ENCODE assay signal across 20 cellular contexts in genomic region chr1:118989878-118990378, GRCh38. TPM values are rescaled to one million over a fixed set of nuclear protein-coding genes. Genes with fewer than 3 reads are reported as not detected.
DNase-seq lines count a peak whose midpoint lies in the region; TF ChIP-seq lines count a peak whose summit lies in the region.
"Had no signal": no experiment of that assay in that cellular context is flagged by ENCODE, and none has a peak within 500 bp of the region (broad histone marks: within the 10 kb centered on the region; RNA-seq: fewer than 3 reads in every experiment).

No MANE protein-coding gene starts in this region.

- H3K27me3 ChIP-seq in mesenchymal stem cell (ENCODE audit: control insufficient read depth in 1 of 2, insufficient read depth in 1 of 2, low read length in 2 of 2) (no peaks in the 10 kb centered on the region), tibial artery (no peaks in the 10 kb centered on the region)

- H3K27ac ChIP-seq in mesenchymal stem cell (ENCODE audit: low read length, poor library complexity, severe bottlenecking) (peak overlapping the region; percentile 98), tibial artery (peak overlapping the region; percentile 95 to 99)
- H3K27ac ChIP-seq: left ventricle myocardium inferior, stomach had no signal

- intact Hi-C loops in tibial artery (cut with DNase I; ENCODE audit: low total_unique reads) = no loop called here

- no peak overlapping the region for H2AFZ ChIP-seq in mesenchymal stem cell (ENCODE audit: low read depth, low read length)

- H3K4me3 Mint-ChIP-seq in activated CD4-positive, alpha-beta T cell treated with anti-CD3 and anti-CD28 coated beads, Interleukin-2, amount 10 ng/mL, durations not matched to agents 7 days and 5 days = peak overlapping the region; percentile 7
- peak overlapping the region; percentile 99 for H3K4me3 Mint-ChIP-seq in chondrocyte (ENCODE audit: unreplicated experiment)

- no peak overlapping the region for H2BK12ac ChIP-seq in mesenchymal stem cell (ENCODE audit: low read length in 2 of 2)

- CTCF ChIA-PET in activated CD4-positive, alpha-beta T cell treated with anti-CD3 and anti-CD28 coated beads, Interleukin-2, amount 10 ng/mL, durations not matched to agents 7 days and 5 days (lab: Charles Lee) = interaction anchor here (0.9 to 2.1 kb wide), 2 partner anchors 16 to 19 kb away, joined by 3 to 12 read pairs; no protein-coding TSS in a partner anchor

- H3K18ac ChIP-seq in mesenchymal stem cell (ENCODE audit: low read depth in 1 of 2, low read length in 2 of 2) = no peak overlapping the region

- H3K27ac Mint-ChIP-seq in activated CD4-positive, alpha-beta T cell treated with anti-CD3 and anti-CD28 coated beads, Interleukin-2, amount 10 ng/mL, durations not matched to agents 7 days and 5 days = no peak overlapping the region
- H3K27ac Mint-ChIP-seq in chondrocyte (ENCODE audit: unreplicated experiment) = peak overlapping the region; percentile 100
- H3K27ac Mint-ChIP-seq: activated T-helper 2 cell treated with anti-CD3 and anti-CD28 coated beads, Interferon-gamma antibody, Interleukin-2, Interleukin-4, amounts not matched to agents 10 μg/mL and 5 μg/mL and 100 μg/mL, durations not matched to agents 14 hours and 24 hours and 36 hours had no signal

- peaks cover 5% of the 10 kb centered on the region for H3K9me3 Mint-ChIP-seq in activated CD4-positive, alpha-beta T cell treated with anti-CD3 and anti-CD28 coated beads, Interleukin-2, amount 10 ng/mL, durations not matched to agents 7 days and 5 days
- no peaks in the 10 kb centered on the region for H3K9me3 Mint-ChIP-seq in chondrocyte (ENCODE audit: low read depth)

- POLR2A ChIA-PET in activated CD4-positive, alpha-beta T cell treated with anti-CD3 and anti-CD28 coated beads, Interleukin-2, amount 10 ng/mL, durations not matched to agents 7 days and 5 days (lab: Charles Lee) = no interaction called here

- H3K4me1 ChIP-seq in mesenchymal stem cell (ENCODE audit: control insufficient read depth, insufficient read depth, low read depth, low read length) (peaks cover 6% of the 10 kb centered on the region), tibial artery (peaks cover 0 to 21% (median 9%) of the 10 kb centered on the region in 4 donors)

- peaks cover 88% of the 10 kb centered on the region for H3K27me3 Mint-ChIP-seq in activated CD4-positive, alpha-beta T cell treated with anti-CD3 and anti-CD28 coated beads, Interleukin-2, amount 10 ng/mL, durations not matched to agents 7 days and 5 days
- H3K27me3 Mint-ChIP-seq in chondrocyte (ENCODE audit: low read depth) = peaks cover 17% of the 10 kb centered on the region

- H2AK5ac ChIP-seq in mesenchymal stem cell (ENCODE audit: low read length, severe bottlenecking) = no peak overlapping the region

- H3K9ac ChIP-seq in mesenchymal stem cell (ENCODE audit: low read length) = peak overlapping the region; percentile 90

- peak overlapping the region; percentile 60 for H2BK5ac ChIP-seq in mesenchymal stem cell (ENCODE audit: low read depth, low read length, poor library complexity, severe bottlenecking)

- H2BK120ac ChIP-seq in mesenchymal stem cell (ENCODE audit: low read depth, low read length) = no peak overlapping the region

- no peak overlapping the region for H4K91ac ChIP-seq in mesenchymal stem cell (ENCODE audit: low read length)

- no peak overlapping the region for H2BK15ac ChIP-seq in mesenchymal stem cell (ENCODE audit: low read depth, poor library complexity, severe bottlenecking)

- no peak for TF ChIP-seq CTCF in chondrocyte (IDR thresholded peaks at IDR 0.05)
- no peak for TF ChIP-seq CTCF in tibial artery (IDR thresholded peaks at IDR 0.05)

- no peak overlapping the region for H4K8ac ChIP-seq in mesenchymal stem cell (ENCODE audit: low read length)

- H3K14ac ChIP-seq in mesenchymal stem cell (ENCODE audit: low read length in 2 of 2) = no peak overlapping the region

- peaks cover 2% of the 10 kb centered on the region for H3K79me1 ChIP-seq in mesenchymal stem cell (replicated peaks; ENCODE audit: low read length, poor library complexity, severe bottlenecking)

- 7% methylated on average over 22 of the region's 22 CpGs for WGBS in mesenchymal stem cell

- no peaks in the 10 kb centered on the region for H3K36me3 ChIP-seq in mesenchymal stem cell (ENCODE audit: control insufficient read depth in 1 of 2, insufficient read depth in 2 of 2, low read depth in 1 of 2, low read length in 2 of 2)
- no peaks in the 10 kb centered on the region for H3K36me3 ChIP-seq in tibial artery
- H3K36me3 ChIP-seq: left ventricle myocardium inferior, stomach had no signal

- H3K4me1 Mint-ChIP-seq in activated CD4-positive, alpha-beta T cell treated with anti-CD3 and anti-CD28 coated beads, Interleukin-2, amount 10 ng/mL, durations not matched to agents 7 days and 5 days = peaks cover 6% of the 10 kb centered on the region
- H3K4me1 Mint-ChIP-seq in chondrocyte (ENCODE audit: low read depth) = peaks cover 41% of the 10 kb centered on the region

- no peak overlapping the region for H3K23ac ChIP-seq in mesenchymal stem cell (ENCODE audit: low read length in 2 of 2)

- no peak overlapping the region for H3K4ac ChIP-seq in mesenchymal stem cell (ENCODE audit: low read depth in 1 of 2, low read length in 2 of 2)

- peaks cover 8% of the 10 kb centered on the region for H3K36me3 Mint-ChIP-seq in activated CD4-positive, alpha-beta T cell treated with anti-CD3 and anti-CD28 coated beads, Interleukin-2, amount 10 ng/mL, durations not matched to agents 7 days and 5 days (ENCODE audit: low read depth)
- peaks cover 11% of the 10 kb centered on the region for H3K36me3 Mint-ChIP-seq in chondrocyte (ENCODE audit: low read depth)

- H3K4me2 ChIP-seq in mesenchymal stem cell (ENCODE audit: low read length, poor library complexity, severe bottlenecking) = peak overlapping the region; percentile 79

- H3K4me3 ChIP-seq in mesenchymal stem cell (ENCODE audit: insufficient read depth in 1 of 2, low read depth in 1 of 2, low read length in 2 of 2) (no peak overlapping the region), tibial artery (peak overlapping the region; percentile 71 to 91)
- H3K4me3 ChIP-seq: left ventricle myocardium inferior, stomach had no signal

- DNase-seq in activated CD4-positive, alpha-beta T cell treated with anti-CD3 and anti-CD28 coated beads, Interleukin-2, amount 10 ng/mL, durations not matched to agents 7 days and 5 days = no peak
- DNase-seq in activated CD4-positive, alpha-beta T cell treated with anti-CD3 and anti-CD28 coated beads for 48 hours = no peak
- DNase-seq in chondrocyte (ENCODE audit: low spot score) = no peak
- no peak for DNase-seq in mesenchymal stem cell
- peak; percentile 40 to 79 for DNase-seq in tibial artery
- DNase-seq in AG08395 (ENCODE audit: low spot score) = no peak
- DNase-seq in DMS79 treated with DMSO at 0.1 percent for 48 hours (lab: John Stamatoyannopoulos, UW) = no peak
- DNase-seq in NOMO-1 treated with dmso at 0.1 percent for 144 hours (lab: John Stamatoyannopoulos, UW; ENCODE audit: unreplicated experiment) = no peak
- DNase-seq: activated CD4-positive, alpha-beta T cell treated with anti-CD3 and anti-CD28 coated beads, Interleukin-2, amount 50 U/mL, for 48 hours; effector memory CD4-positive, alpha-beta T cell; head of caudate nucleus; KBM-7; left ventricle myocardium inferior; naive thymus-derived CD4-positive, alpha-beta T cell; NCI-H187; NCI-H748 treated with DMSO at 0.1 percent for 48 hours; small intestine; stomach had no signal

- H3K9me3 ChIP-seq in mesenchymal stem cell (ENCODE audit: control insufficient read depth, low read length) (no peaks in the 10 kb centered on the region), tibial artery (no peaks in the 10 kb centered on the region)
- H3K9me3 ChIP-seq: left ventricle myocardium inferior had no signal

RNA-seq across cellular contexts. Expression of gene TBX15, which starts 1.8 kb away (rescaled TPM):
- total RNA-seq in activated CD4-positive, alpha-beta T cell treated with anti-CD3 and anti-CD28 coated beads, Interleukin-2, amount 10 ng/mL, durations not matched to agents 7 days and 5 days = not detected
- total RNA-seq in chondrocyte = 4.9 to 41.0 TPM (median 37.9 TPM) in 3 replicates
- polyA plus RNA-seq in mesenchymal stem cell (2013, experiment 1 of 2) = 0.15 TPM
- polyA plus RNA-seq in mesenchymal stem cell (2013, experiment 2 of 2) = 0.15 TPM
- total RNA-seq: A172; activated T-helper 2 cell treated with anti-CD3 and anti-CD28 coated beads, Interferon-gamma antibody, Interleukin-2, Interleukin-4, amounts not matched to agents 10 μg/mL and 5 μg/mL and 100 μg/mL, durations not matched to agents 14 hours and 24 hours and 36 hours; naive thymus-derived CD4-positive, alpha-beta T cell had no signal
- polyA plus RNA-seq: naive thymus-derived CD4-positive, alpha-beta T cell had no signal

Comparison
In these comparisons a context has a peak if more than half of its experiments do, and no peak if none do; other contexts are left out.
1. DNase-seq: peak in tibial artery (2 of 2); none in activated CD4-positive, alpha-beta T cell treated with anti-CD3 and anti-CD28 coated beads, Interleukin-2, amount 10 ng/mL, durations not matched to agents 7 days and 5 days (single experiment), activated CD4-positive, alpha-beta T cell treated with anti-CD3 and anti-CD28 coated beads for 48 hours (single experiment), chondrocyte (single experiment), mesenchymal stem cell (single experiment), AG08395 (single experiment), DMS79 treated with DMSO at 0.1 percent for 48 hours (single experiment) and NOMO-1 treated with dmso at 0.1 percent for 144 hours (single experiment).
2. H3K4me3 ChIP-seq: peak in tibial artery (2 of 2); none in mesenchymal stem cell (0 of 2).